Comparison of ENCODE assay signal across 9 cellular contexts in the genomic region with DNA sequence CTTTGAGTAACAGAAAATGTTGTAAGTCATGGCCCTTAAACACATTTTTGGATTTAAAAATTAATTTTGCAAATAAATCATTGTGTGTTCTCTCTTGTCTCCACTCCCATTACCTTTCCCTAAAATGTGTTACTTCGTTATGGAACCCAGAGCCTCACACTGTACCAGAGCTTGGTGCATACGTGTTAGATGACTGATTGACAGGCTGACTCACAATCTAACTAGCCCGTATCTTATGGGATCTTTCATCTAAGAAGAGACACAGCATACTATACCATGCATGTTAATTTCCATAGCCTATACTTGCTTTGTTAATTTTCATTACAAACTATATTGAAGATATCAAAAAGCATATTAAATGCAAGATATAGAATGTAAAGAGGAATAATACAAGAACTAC.
"Had no signal": no experiment of that assay in that cellular context is flagged by ENCODE, and none has a peak within 500 bp of the region (broad histone marks: within the 10 kb centered on the region; RNA-seq: fewer than 3 reads in every experiment).

No MANE protein-coding gene starts in this region.

- ATAC-seq: HepG2 had no signal

- H3K9ac ChIP-seq: GM23248 had no signal

- H3K4me3 Mint-ChIP-seq: HFFc6, IgD-negative memory B cell had no signal

- H3K9me3 Mint-ChIP-seq: HFFc6 had no signal

- H2AFZ ChIP-seq: GM23248 had no signal

- H3K27ac Mint-ChIP-seq: HFFc6, IgD-negative memory B cell had no signal

- H3K36me3 Mint-ChIP-seq: IgD-negative memory B cell had no signal

- DNase-seq: GM23248, GOT3, H9, HCEC 1CT, HFFc6 had no signal

- H3K27ac ChIP-seq: GM23248, HL-60 had no signal

- H3K4me3 ChIP-seq: GM23248 had no signal

- FAIRE-seq: H54, HepG2 had no signal
